26 cellular contexts compared by ENCODE assay signal in the genomic region with DNA sequence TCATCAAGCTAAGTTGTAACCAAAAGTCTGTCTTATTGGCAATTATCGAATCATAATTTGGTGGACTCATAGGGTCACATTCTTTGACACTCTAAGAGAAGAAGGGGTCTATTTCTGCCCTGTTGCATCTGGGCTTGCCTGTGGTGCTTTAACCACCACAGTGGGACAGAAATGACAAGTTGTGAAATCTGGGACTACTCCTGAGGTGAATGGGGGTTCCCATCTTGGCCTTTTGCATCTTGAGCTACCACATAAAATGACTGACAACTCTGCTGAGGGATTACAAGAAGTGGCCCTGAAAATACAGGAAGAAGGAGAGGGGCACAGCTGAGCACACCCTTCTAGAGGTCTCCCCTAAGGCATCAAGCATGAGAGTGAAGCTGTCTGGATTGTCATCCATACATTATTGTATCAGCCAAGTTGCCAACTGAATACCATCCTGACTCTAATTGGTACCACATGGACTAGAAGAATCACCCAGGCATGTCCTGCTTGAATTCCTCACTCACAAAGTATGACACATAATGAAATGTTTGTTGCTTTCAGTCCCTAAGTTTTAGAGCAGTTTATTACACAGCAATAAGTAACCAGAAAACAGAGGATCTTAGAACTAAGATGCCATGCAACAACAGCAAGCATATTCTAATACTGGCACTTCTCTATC.
DNase-seq lines count a peak whose midpoint lies in the region; ATAC-seq and TF ChIP-seq lines count a peak whose summit lies in the region.
"Had no signal": no experiment of that assay in that cellular context is flagged by ENCODE, and none has a peak within 500 bp of the region (broad histone marks: within the 10 kb centered on the region; RNA-seq: fewer than 3 reads in every experiment).

No MANE protein-coding gene starts in this region.

- no peak overlapping the region for H2AFZ ChIP-seq in GM23248

- H3K9me3 ChIP-seq in GM23248 (ENCODE audit: low read depth) (no peaks in the 10 kb centered on the region), adipocyte (ENCODE audit: control insufficient read depth, low read length) (no peaks in the 10 kb centered on the region), WERI-Rb-1 (ENCODE audit: severe bottlenecking) (no peaks in the 10 kb centered on the region)
- H3K9me3 ChIP-seq: BLaER1, gastroesophageal sphincter, transverse colon had no signal

- in situ Hi-C loops in GM23248 (cut with MboI): no loop called here

- ATAC-seq in foreskin keratinocyte: peak; percentile 51
- ATAC-seq: gastroesophageal sphincter, natural killer cell had no signal

- H3K36me3 ChIP-seq in GM23248 (ENCODE audit: low read depth): no peaks in the 10 kb centered on the region
- no peaks in the 10 kb centered on the region for H3K36me3 ChIP-seq in adipocyte (ENCODE audit: control insufficient read depth, insufficient read depth, low read length, severe bottlenecking)
- no peaks in the 10 kb centered on the region for H3K36me3 ChIP-seq in WERI-Rb-1
- H3K36me3 ChIP-seq: BLaER1, gastroesophageal sphincter, transverse colon had no signal

- no peaks in the 10 kb centered on the region for H3K9me2 ChIP-seq in GM23248 (ENCODE audit: insufficient read depth)

- no peaks in the 10 kb centered on the region for H3F3A ChIP-seq in GM23248 (ENCODE audit: insufficient read depth)

- H3K4me2 ChIP-seq in GM23248 (ENCODE audit: unreplicated experiment): no peak overlapping the region
- H3K4me2 ChIP-seq: BLaER1, KMS-11 had no signal

- 89 to 96% methylated on average over 1 of the region's 1 CpG for WGBS in GM23248 (ENCODE audit: low coverage in 1 of 2, low lambda C conversion rate in 2 of 2, missing lambda C conversion rate in 2 of 2), 2 experiments

- TF ChIP-seq CTCF in foreskin keratinocyte (conservative IDR thresholded peaks at IDR 0.05): no peak
- no peak for TF ChIP-seq CTCF in WERI-Rb-1 (IDR thresholded peaks at IDR 0.05; ENCODE audit: low read depth, low read length)

- no peaks in the 10 kb centered on the region for H3K79me2 ChIP-seq in GM23248 (ENCODE audit: insufficient read depth)

- H3K27ac ChIP-seq in GM23248 (no peak overlapping the region), foreskin keratinocyte (no peak overlapping the region), WERI-Rb-1 (no peak overlapping the region)
- H3K27ac ChIP-seq: BLaER1, dorsolateral prefrontal cortex, epithelial cell of prostate, gastroesophageal sphincter, KMS-11, transverse colon had no signal

- H3K4me1 ChIP-seq in GM23248 (ENCODE audit: insufficient read depth) (0 out of 2 replicates have a peak, but pooled peaks cover 8% of the 10 kb centered on the region), adipocyte (ENCODE audit: control insufficient read depth, insufficient read depth, low read length) (no peaks in the 10 kb centered on the region), foreskin keratinocyte (no peaks in the 10 kb centered on the region)
- H3K4me1 ChIP-seq: BLaER1, gastroesophageal sphincter, transverse colon had no signal

- DNase-seq in AG08395 (ENCODE audit: low spot score) (peak; percentile 8), GM23248 (peak; percentile 66), adipocyte (ENCODE audit: low read depth) (peak; percentile 72), foreskin keratinocyte (peak; percentile 10 to 40), posterior vena cava (ENCODE audit: low spot score) (no peak), KG1 (lab: John Stamatoyannopoulos, UW) (no peak), WERI-Rb-1 (no peak)
- DNase-seq in activated effector memory CD4-positive, alpha-beta T cell treated with Interleukin-2 at 50 U/mL for 16 hours: no peak
- DNase-seq: activated CD4-positive, alpha-beta T cell treated with anti-CD3 and anti-CD28 coated beads for 1 hour; activated naive CD4-positive, alpha-beta T cell; activated T-cell treated with anti-CD3 and anti-CD28 coated beads, Interleukin-2, amount 50 U/mL, for 1 hour; central memory CD4-positive, alpha-beta T cell; COR-L47; DND-41; dorsolateral prefrontal cortex; H7; MV-4-11; natural killer cell; NCI-H2171; NCI-H526 treated with DMSO at 0.1 percent for 48 hours; T1000; transverse colon had no signal

- H3K27me3 ChIP-seq in GM23248 (replicated peaks; ENCODE audit: insufficient read depth) (no peaks in the 10 kb centered on the region), adipocyte (replicated peaks; ENCODE audit: control insufficient read depth, insufficient read depth, low read length) (no peaks in the 10 kb centered on the region), foreskin keratinocyte (no peaks in the 10 kb centered on the region), WERI-Rb-1 (ENCODE audit: insufficient read depth, low read depth, severe bottlenecking) (no peaks in the 10 kb centered on the region)
- H3K27me3 ChIP-seq: BLaER1, dorsolateral prefrontal cortex, gastroesophageal sphincter, transverse colon had no signal

- H3K9ac ChIP-seq in GM23248: no peak overlapping the region
- no peak overlapping the region for H3K9ac ChIP-seq in adipocyte (ENCODE audit: low read length)
- H3K9ac ChIP-seq: BLaER1, KMS-11 had no signal

- H3K4me3 ChIP-seq in GM23248: no peak overlapping the region
- no peak overlapping the region for H3K4me3 ChIP-seq in adipocyte (ENCODE audit: low read length)
- no peak overlapping the region for H3K4me3 ChIP-seq in WERI-Rb-1 (ENCODE audit: low read depth, low read length)
- H3K4me3 ChIP-seq: BLaER1, dorsolateral prefrontal cortex, gastroesophageal sphincter, transverse colon had no signal

- intact Hi-C loops in posterior vena cava (cut with DNase I): no loop called here

- H4K20me1 ChIP-seq in GM23248 (ENCODE audit: insufficient read depth): no peaks in the 10 kb centered on the region
- H4K20me1 ChIP-seq: BLaER1 had no signal

Comparison
In these comparisons a context has a peak if more than half of its experiments do, and no peak if none do; other contexts are left out.
1. DNase-seq: peak in AG08395 (single experiment), GM23248 (single experiment), adipocyte (single experiment) and foreskin keratinocyte (2 of 2); none in posterior vena cava (single experiment), KG1 (single experiment), activated effector memory CD4-positive, alpha-beta T cell treated with Interleukin-2 at 50 U/mL for 16 hours (single experiment) and WERI-Rb-1 (single experiment).